Comparison of ENCODE assay signal across 8 cellular contexts in genomic region chr12:110224379-110225304, GRCh38. TPM values are rescaled to one million over a fixed set of nuclear protein-coding genes. Genes with fewer than 3 reads are reported as not detected.
DNase-seq lines count a peak whose midpoint lies in the region; ATAC-seq, FAIRE-seq and TF ChIP-seq lines count a peak whose summit lies in the region.

No MANE protein-coding gene starts in this region.

- H3K23ac ChIP-seq in IMR-90 (ENCODE audit: low read depth, low read length), result 0 out of 2 replicates have a peak overlapping the region, but pooled peaks have one; percentile 53

- H2BK20ac ChIP-seq in IMR-90 (ENCODE audit: low read depth, low read length), result peak overlapping the region; percentile 59

- 0 out of 2 replicates have a peak, but pooled peaks cover 3% of the 10 kb centered on the region for H4K20me1 ChIP-seq in IMR-90 (ENCODE audit: insufficient read depth, low read length)

- CTCF ChIA-PET in IMR-90 (lab: Yijun Ruan, JAX), result interaction anchor here (0.6 to 1.9 kb wide), 12 partner anchors 10 to 207 kb away, joined by 3 to 11 read pairs (median 4); no protein-coding TSS in a partner anchor

- H3K18ac ChIP-seq in IMR-90 (ENCODE audit: low read depth, low read length), result peak overlapping the region; percentile 75; the same call in 1 of the 2 replicates

- peak overlapping the region in 1 of 2 experiments; percentile 73; a peak in 2 of 4 replicates for H4K8ac ChIP-seq in IMR-90 (ENCODE audit: low read depth in 2 of 2, low read length in 2 of 2)

- no peak overlapping the region for H2AK5ac ChIP-seq in IMR-90 (ENCODE audit: low read depth, low read length)

- H3K9me3 ChIP-seq in IMR-90 (ENCODE audit: control insufficient read depth, insufficient read depth, low read length), result no peaks in the 10 kb centered on the region
- H3K9me3 ChIP-seq in subcutaneous abdominal adipose tissue (ENCODE audit: control insufficient read depth in 5 of 5, low read length in 5 of 5), result no peaks in the 10 kb centered on the region

- BruUV-seq in IMR-90 (replicated peaks; lab: Mats Ljungman, UMichigan), result no TSS peak

- H3K27ac ChIP-seq in IMR-90 (ENCODE audit: insufficient read depth, low read length), result peak overlapping the region; percentile 73; the same call in 1 of the 2 replicates
- H3K27ac ChIP-seq in subcutaneous abdominal adipose tissue (ENCODE audit: low read depth, low read length), result peak overlapping the region; percentile 89

- H3K36me3 ChIP-seq in IMR-90 (ENCODE audit: control insufficient read depth, insufficient read depth, low read length) (no peaks in the 10 kb centered on the region; the same call in 1 of the 2 replicates), subcutaneous abdominal adipose tissue (ENCODE audit: control insufficient read depth in 5 of 5, insufficient read depth in 5 of 5, low read length in 5 of 5) (no peaks in the 10 kb centered on the region)

- peak overlapping the region; percentile 81; the same call in 1 of the 2 replicates for H3K4me2 ChIP-seq in IMR-90 (ENCODE audit: low read depth, low read length)

- no peaks in the 10 kb centered on the region; the same call in 1 of the 2 replicates for H3K9me1 ChIP-seq in IMR-90 (ENCODE audit: insufficient read depth, low read length)

- dilution Hi-C loops in IMR-90 (cut with HindIII; ENCODE audit: low sequenced_read_pairs, unreplicated experiment), result no loop called here

- no CpG with 5 or more reads among the region's 10 CpGs for WGBS in IMR-90 (ENCODE audit: extremely low coverage in 2 of 2, insufficient read length in 1 of 2), 2 experiments

- H2AK9ac ChIP-seq in IMR-90 (replicated peaks; ENCODE audit: low read depth, low read length, poor library complexity), result no peak overlapping the region

- peak overlapping the region; percentile 88 for H2BK5ac ChIP-seq in IMR-90 (ENCODE audit: low read depth, low read length, poor library complexity, severe bottlenecking)

- DNase-seq in AG08395 (ENCODE audit: low spot score) (peak; percentile 76), IMR-90 (peak; percentile 89), astrocyte of the hippocampus (ENCODE audit: low read depth, low spot score) (peak; percentile 83), iris pigment epithelial cell (ENCODE audit: low read depth) (peak; percentile 91), GM12891 (ENCODE audit: insufficient read length, low spot score) (no peak)
- DNase-seq in central memory CD4-positive, alpha-beta T cell, result no peak

- in situ Hi-C loops in IMR-90 (cut with MboI; ENCODE audit: low sequenced_read_pairs), result no loop called here

- no peaks in the 10 kb centered on the region for H3K79me1 ChIP-seq in IMR-90 (ENCODE audit: low read depth in 1 of 2, low read length in 2 of 2)

- H3K56ac ChIP-seq in IMR-90 (ENCODE audit: extremely low read depth, insufficient read depth, low read length), result peak overlapping the region; percentile 55; the same call in 1 of the 2 replicates

- H3K27me3 ChIP-seq in IMR-90 (ENCODE audit: control insufficient read depth, insufficient read depth, low read length) (no peaks in the 10 kb centered on the region), subcutaneous abdominal adipose tissue (ENCODE audit: control insufficient read depth in 5 of 5, insufficient read depth in 4 of 5, low read length in 5 of 5) (no peaks in the 10 kb centered on the region)

- H3K4ac ChIP-seq in IMR-90 (ENCODE audit: low read depth, low read length), result peak overlapping the region; percentile 61

- 0 out of 3 replicates have a peak overlapping the region, but pooled peaks have one; percentile 32 for H2BK15ac ChIP-seq in IMR-90 (ENCODE audit: low read depth, low read length)

- ATAC-seq in IMR-90 (ENCODE audit: low read depth) (peak; percentile 90), GM19463 (IDR thresholded peaks at IDR 0.05; ENCODE audit: unreplicated experiment) (no peak)

- peak overlapping the region; percentile 42 for H4K5ac ChIP-seq in IMR-90 (ENCODE audit: low read depth, low read length)

- H4K91ac ChIP-seq in IMR-90 (ENCODE audit: insufficient read depth, low read depth, low read length), result peak overlapping the region; percentile 42; the same call in 1 of the 2 replicates

- peaks cover 5% of the 10 kb centered on the region; the same call in 1 of the 2 replicates for H3K4me1 ChIP-seq in IMR-90 (ENCODE audit: control insufficient read depth, insufficient read depth, low read length)
- H3K4me1 ChIP-seq in subcutaneous abdominal adipose tissue (ENCODE audit: control insufficient read depth in 5 of 5, insufficient read depth in 5 of 5, low read length in 5 of 5), result peaks cover 0 to 14% (median 9%) of the 10 kb centered on the region in 5 donors

- TF ChIP-seq POLR2A in IMR-90 (IDR thresholded peaks at IDR 0.05; ENCODE audit: low read depth, low read length) (no peak), GM12891 (IDR thresholded peaks at IDR 0.05; ENCODE audit: low read depth, low read length) (no peak)

- intact Hi-C loops in IMR-90 (cut with micrococcal nuclease), result loop anchor here (1.0 to 5.0 kb wide), 3 partner anchors 57 to 124 kb away; partner anchors contain the start of gene ATP2A2

- peak; percentile 77 for TF ChIP-seq CTCF in IMR-90 (conservative IDR thresholded peaks at IDR 0.05; ENCODE audit: low read depth, low read length)

- FAIRE-seq in GM12891 (lab: Jason Lieb, UNC), result no peak

- TF ChIP-seq RAD21 in IMR-90 (IDR thresholded peaks at IDR 0.05; ENCODE audit: low read length), result peak; percentile 72

- peak overlapping the region; percentile 75; the same call in 1 of the 2 replicates for H3K14ac ChIP-seq in IMR-90 (replicated peaks; ENCODE audit: low read depth, low read length)

- POLR2A ChIA-PET in IMR-90 (lab: Charles Lee; ENCODE audit: unreplicated experiment), result no interaction called here

- H2BK120ac ChIP-seq in IMR-90 (ENCODE audit: low read depth, low read length), result peak overlapping the region; percentile 76; the same call in 1 of the 2 replicates

- no peak overlapping the region for H2AFZ ChIP-seq in IMR-90 (replicated peaks; ENCODE audit: low read length, poor library complexity)

- H3K9ac ChIP-seq in IMR-90 (ENCODE audit: low read depth, low read length), result peak overlapping the region; percentile 33; the same call in 1 of the 2 replicates
- H3K9ac ChIP-seq in subcutaneous abdominal adipose tissue (ENCODE audit: low read length in 5 of 5), result peak overlapping the region in 4 of 5 donors; percentile 27 to 64 (median 48)

- H3K4me3 ChIP-seq in IMR-90 (ENCODE audit: insufficient read depth, low read depth, low read length) (peak overlapping the region; percentile 25; the same call in 1 of the 2 replicates), subcutaneous abdominal adipose tissue (ENCODE audit: low read depth in 1 of 5, low read length in 5 of 5) (peak overlapping the region; percentile 19 to 59 (median 42))

TF ChIP-seq in IMR-90, 13 proteins besides CTCF, POLR2A, EP300 and RAD21 (continues in another document):
- TF ChIP-seq CHD1 (IDR thresholded peaks at IDR 0.05; ENCODE audit: low read depth, low read length) (no peak), RCOR1 (IDR thresholded peaks at IDR 0.05; ENCODE audit: insufficient replicate concordance, low read length) (no peak), MAZ (IDR thresholded peaks at IDR 0.05; ENCODE audit: borderline replicate concordance, low read depth, low read length) (no peak), MAFK (IDR thresholded peaks at IDR 0.05; ENCODE audit: low read depth, low read length) (no peak), NFE2L2 (IDR thresholded peaks at IDR 0.05; ENCODE audit: low read depth, low read length) (no peak), SMC3 (IDR thresholded peaks at IDR 0.05; ENCODE audit: low read depth, low read length) (peak; percentile 70), USF2 (IDR thresholded peaks at IDR 0.05; ENCODE audit: low read depth, low read length) (no peak), RFX5 (IDR thresholded peaks at IDR 0.05; ENCODE audit: low read depth, low read length) (no peak), BHLHE40 (IDR thresholded peaks at IDR 0.05; ENCODE audit: low read depth, low read length) (no peak), CEBPB (IDR thresholded peaks at IDR 0.05; ENCODE audit: low read depth, low read length) (peak; percentile 32; the same call in 1 of the 2 replicates)

TF ChIP-seq in GM12891, 5 proteins besides CTCF, POLR2A, EP300 and RAD21:
- TF ChIP-seq SPI1 (IDR thresholded peaks at IDR 0.05; ENCODE audit: low read depth, low read length), result no peak
- TF ChIP-seq POU2F2 (IDR thresholded peaks at IDR 0.05; ENCODE audit: low read depth, low read length), result no peak
- TF ChIP-seq PAX5 (IDR thresholded peaks at IDR 0.05; ENCODE audit: insufficient read depth, low read length, severe bottlenecking), result no peak
- TF ChIP-seq POLR2AphosphoS5 (IDR thresholded peaks at IDR 0.05; ENCODE audit: low read depth, low read length), result no peak
- no peak for TF ChIP-seq TAF1 (IDR thresholded peaks at IDR 0.05; ENCODE audit: low read depth, low read length)

RNA-seq across cellular contexts. Expression of gene ATP2A2, which starts 56.4 kb away (rescaled TPM):
- 225 and 230 TPM in 2 replicates for total RNA-seq in IMR-90 (2012; rRNA removed)
- polyA plus RNA-seq in IMR-90 (2012; rRNA removed), result 148 and 166 TPM in 2 replicates
- 96.0 and 107 TPM in 2 replicates for polyA plus RNA-seq in IMR-90 (2012; cell fraction: cytosol; rRNA removed)
- polyA plus RNA-seq in IMR-90 (2012; cell fraction: nucleus; rRNA removed; ENCODE audit: low replicate concordance), result 278 and 358 TPM in 2 replicates
- polyA plus RNA-seq in GM12891 (2012; ENCODE audit: low read depth, missing spikeins), result 60.1 TPM

Comparison
In these comparisons a context has a peak if more than half of its experiments do, and no peak if none do; other contexts are left out.
1. DNase-seq: peak in AG08395 (single experiment), IMR-90 (single experiment), astrocyte of the hippocampus (single experiment) and iris pigment epithelial cell (single experiment); none in GM12891 (single experiment) and central memory CD4-positive, alpha-beta T cell (single experiment).